In the genomic region with DNA sequence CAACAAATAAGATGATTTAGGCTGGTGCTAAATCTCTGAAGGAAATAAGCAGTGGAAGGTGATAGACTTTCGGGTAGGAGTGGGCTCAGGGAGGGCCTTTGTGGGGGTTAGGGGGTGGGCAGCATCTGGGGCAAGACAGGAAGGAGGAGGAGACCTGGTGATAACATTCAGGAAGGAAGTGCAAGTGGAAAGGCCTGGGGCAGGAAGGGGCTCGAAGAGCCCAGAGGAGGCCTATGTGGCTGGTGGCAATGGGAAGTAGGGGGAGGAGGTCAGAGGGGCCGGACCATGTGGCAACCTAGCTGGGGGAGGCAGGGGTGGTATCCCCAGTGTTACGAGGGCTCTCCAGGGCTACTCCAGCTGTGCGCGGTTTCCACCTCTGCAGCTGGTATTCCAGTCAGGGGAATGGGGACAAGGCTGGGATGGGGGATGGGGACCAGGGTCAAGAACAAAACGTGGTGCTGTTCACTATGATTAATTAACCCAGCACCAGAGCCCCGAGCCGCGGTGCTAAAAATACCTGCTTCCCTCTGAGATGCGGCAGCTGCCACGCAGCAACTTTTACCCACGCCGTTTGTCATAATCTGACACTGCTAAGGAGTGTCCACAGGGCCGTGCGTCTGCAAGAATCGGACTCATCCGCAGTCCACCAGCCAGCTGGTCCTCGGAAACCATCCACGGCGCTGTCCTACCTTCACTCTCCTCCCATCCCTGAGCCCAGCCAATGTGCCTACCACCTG, we compare ENCODE assay signal across 1 cellular context.
TF ChIP-seq lines count a peak whose summit lies in the region.

No MANE protein-coding gene starts in this region.

TF ChIP-seq in H1, 55 proteins besides CTCF, POLR2A, EP300 and RAD21:
- no peak for TF ChIP-seq BCL11A (IDR thresholded peaks at IDR 0.05; ENCODE audit: low read depth in 2 of 2, low read length in 2 of 2)
- no peak for TF ChIP-seq RBBP5 (IDR thresholded peaks at IDR 0.05; ENCODE audit: borderline replicate concordance, low read depth, low read length)
- TF ChIP-seq, protein P1, sequence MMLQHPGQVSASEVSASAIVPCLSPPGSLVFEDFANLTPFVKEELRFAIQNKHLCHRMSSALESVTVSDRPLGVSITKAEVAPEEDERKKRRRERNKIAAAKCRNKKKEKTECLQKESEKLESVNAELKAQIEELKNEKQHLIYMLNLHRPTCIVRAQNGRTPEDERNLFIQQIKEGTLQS (IDR thresholded peaks at IDR 0.05; ENCODE audit: insufficient read depth, low read depth, low read length): no peak
- TF ChIP-seq JUN (IDR thresholded peaks at IDR 0.05; ENCODE audit: low read depth, low read length): no peak
- TF ChIP-seq GABPA (IDR thresholded peaks at IDR 0.05; ENCODE audit: borderline replicate concordance, insufficient read depth, low read length): no peak
- TF ChIP-seq SIX5 (IDR thresholded peaks at IDR 0.05; ENCODE audit: low read depth, low read length): no peak
- no peak for TF ChIP-seq SUZ12 (IDR thresholded peaks at IDR 0.05; ENCODE audit: low read length)
- TF ChIP-seq CHD2 (IDR thresholded peaks at IDR 0.05; ENCODE audit: low read length): no peak
- TF ChIP-seq KDM5A (IDR thresholded peaks at IDR 0.05; ENCODE audit: low read length): no peak
